21 cellular contexts compared by ENCODE assay signal in the genomic region with DNA sequence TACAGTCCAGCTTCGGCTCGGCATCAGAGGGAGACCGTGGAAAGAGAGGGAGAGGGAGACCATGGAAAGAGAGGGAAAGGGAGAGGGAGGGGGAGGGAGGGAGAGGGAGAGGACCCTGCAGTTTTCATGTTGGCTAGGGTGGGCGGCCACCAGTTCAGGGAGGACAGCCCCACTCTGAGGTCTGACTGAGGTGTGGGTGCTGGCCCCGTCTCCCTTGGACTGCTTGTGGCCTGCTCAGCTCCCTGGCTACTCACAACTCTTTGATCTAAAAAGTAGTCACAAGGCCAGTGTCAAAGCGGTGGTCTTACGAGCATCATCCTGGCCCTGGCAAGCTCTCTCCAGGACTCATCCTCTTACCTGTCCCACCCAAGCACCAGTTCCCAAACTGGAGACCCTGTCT.
"Had no signal": no experiment of that assay in that cellular context is flagged by ENCODE, and none has a peak within 500 bp of the region (broad histone marks: within the 10 kb centered on the region; RNA-seq: fewer than 3 reads in every experiment).

No MANE protein-coding gene starts in this region.

- DNase-seq: IMR-90, Karpas-422, KG1, MG63, NCI-H1092, NCI-H1105 treated with DMSO at 0.1 percent for 48 hours, NCI-H1417 treated with DMSO at 0.1 percent for 48 hours, NCI-H146, NCI-H1694 treated with DMSO at 0.1 percent for 48 hours, NCI-H1930, NCI-H2081, NCI-H2107, NCI-H2227 treated with DMSO at 0.1 percent for 48 hours, NCI-H524, NCI-H526 treated with DMSO at 0.1 percent for 48 hours, NCI-H748 treated with DMSO at 0.1 percent for 48 hours, SHP77 treated with DMSO at 0.1 percent for 48 hours, SJCRH30 had no signal

- H3K27me3 ChIP-seq: MG63, SJCRH30 had no signal

- H3K27ac ChIP-seq: RWPE1, SJCRH30 had no signal

- ATAC-seq: SK-N-SH treated with all-trans-retinoic acid at 6 μM for 48 hours had no signal

- FAIRE-seq: RCC 7860 had no signal

- H3K9me3 ChIP-seq: MG63, SJCRH30 had no signal

- H3K4me3 ChIP-seq: MG63, SJCRH30 had no signal

- H3K4me1 ChIP-seq: SJCRH30 had no signal
